In the genomic region with DNA sequence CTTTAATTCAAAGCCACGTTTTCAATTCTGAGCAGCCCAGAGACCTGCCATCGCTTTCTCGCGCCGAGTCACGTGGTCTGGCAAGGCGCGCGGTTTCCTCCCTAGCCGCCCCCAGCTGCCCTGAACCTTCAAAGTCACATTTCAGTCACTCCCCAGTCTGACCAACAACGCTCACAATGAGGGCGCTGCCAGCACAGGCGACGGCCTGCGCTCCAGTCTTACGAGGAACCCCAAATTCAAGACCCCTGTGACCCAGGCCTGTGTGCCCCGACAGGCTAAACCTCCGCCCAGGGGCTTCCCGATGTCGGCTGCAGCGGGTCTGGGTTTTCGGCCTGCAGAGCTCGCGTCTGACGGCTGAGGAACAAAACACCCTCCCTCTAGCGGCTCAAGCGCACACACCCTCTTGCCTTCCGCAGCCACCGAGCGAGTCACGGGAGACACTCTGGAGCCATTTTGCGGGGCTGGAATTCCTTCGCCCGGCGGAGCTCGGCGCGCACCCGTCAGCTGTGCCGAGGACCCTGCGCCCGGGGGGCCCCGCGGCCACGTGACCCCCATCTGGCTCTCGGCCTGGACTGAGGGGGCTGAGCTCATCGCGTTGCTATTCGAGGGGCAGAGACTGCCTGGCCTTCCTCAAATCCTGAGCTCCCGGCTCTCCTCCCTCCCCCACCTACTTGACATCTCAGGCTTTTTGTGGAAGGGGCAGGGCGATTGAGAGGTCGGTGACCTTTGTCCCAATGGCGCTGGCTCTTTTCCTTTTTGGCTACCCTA, we compare ENCODE assay signal across 1 cellular context.
A peak's percentile ranks its signal among the peaks of the same experiment; 100 is the strongest.
TF ChIP-seq lines count a peak whose summit lies in the region.

No MANE protein-coding gene starts in this region.

TF ChIP-seq in GM12878, 131 proteins besides CTCF, POLR2A, EP300 and RAD21 (continued from another document and continues in another):
- TF ChIP-seq, protein P1, sequence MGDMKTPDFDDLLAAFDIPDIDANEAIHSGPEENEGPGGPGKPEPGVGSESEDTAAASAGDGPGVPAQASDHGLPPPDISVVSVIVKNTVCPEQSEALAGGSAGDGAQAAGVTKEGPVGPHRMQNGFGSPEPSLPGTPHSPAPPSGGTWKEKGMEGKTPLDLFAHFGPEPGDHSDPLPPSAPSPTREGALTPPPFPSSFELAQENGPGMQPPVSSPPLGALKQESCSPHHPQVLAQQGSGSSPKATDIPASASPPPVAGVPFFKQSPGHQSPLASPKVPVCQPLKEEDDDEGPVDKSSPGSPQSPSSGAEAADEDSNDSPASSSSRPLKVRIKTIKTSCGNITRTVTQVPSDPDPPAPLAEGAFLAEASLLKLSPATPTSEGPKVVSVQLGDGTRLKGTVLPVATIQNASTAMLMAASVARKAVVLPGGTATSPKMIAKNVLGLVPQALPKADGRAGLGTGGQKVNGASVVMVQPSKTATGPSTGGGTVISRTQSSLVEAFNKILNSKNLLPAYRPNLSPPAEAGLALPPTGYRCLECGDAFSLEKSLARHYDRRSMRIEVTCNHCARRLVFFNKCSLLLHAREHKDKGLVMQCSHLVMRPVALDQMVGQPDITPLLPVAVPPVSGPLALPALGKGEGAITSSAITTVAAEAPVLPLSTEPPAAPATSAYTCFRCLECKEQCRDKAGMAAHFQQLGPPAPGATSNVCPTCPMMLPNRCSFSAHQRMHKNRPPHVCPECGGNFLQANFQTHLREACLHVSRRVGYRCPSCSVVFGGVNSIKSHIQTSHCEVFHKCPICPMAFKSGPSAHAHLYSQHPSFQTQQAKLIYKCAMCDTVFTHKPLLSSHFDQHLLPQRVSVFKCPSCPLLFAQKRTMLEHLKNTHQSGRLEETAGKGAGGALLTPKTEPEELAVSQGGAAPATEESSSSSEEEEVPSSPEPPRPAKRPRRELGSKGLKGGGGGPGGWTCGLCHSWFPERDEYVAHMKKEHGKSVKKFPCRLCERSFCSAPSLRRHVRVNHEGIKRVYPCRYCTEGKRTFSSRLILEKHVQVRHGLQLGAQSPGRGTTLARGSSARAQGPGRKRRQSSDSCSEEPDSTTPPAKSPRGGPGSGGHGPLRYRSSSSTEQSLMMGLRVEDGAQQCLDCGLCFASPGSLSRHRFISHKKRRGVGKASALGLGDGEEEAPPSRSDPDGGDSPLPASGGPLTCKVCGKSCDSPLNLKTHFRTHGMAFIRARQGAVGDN (IDR thresholded peaks at IDR 0.05): peak; percentile 83
- TF ChIP-seq NBN (IDR thresholded peaks at IDR 0.05): peak; percentile 49; the same call in 1 of the 2 replicates
- TF ChIP-seq SREBF2 (IDR thresholded peaks at IDR 0.05; ENCODE audit: low read length): no peak
- no peak for TF ChIP-seq POLR2AphosphoS2 (IDR thresholded peaks at IDR 0.05; ENCODE audit: low read depth, low read length)
- TF ChIP-seq GABPA (IDR thresholded peaks at IDR 0.05; ENCODE audit: low read depth): no peak
- no peak for TF ChIP-seq CHD4 (IDR thresholded peaks at IDR 0.05)
- no peak for TF ChIP-seq MTA3 (IDR thresholded peaks at IDR 0.05; ENCODE audit: borderline replicate concordance, low read length)
- TF ChIP-seq, protein P2, sequence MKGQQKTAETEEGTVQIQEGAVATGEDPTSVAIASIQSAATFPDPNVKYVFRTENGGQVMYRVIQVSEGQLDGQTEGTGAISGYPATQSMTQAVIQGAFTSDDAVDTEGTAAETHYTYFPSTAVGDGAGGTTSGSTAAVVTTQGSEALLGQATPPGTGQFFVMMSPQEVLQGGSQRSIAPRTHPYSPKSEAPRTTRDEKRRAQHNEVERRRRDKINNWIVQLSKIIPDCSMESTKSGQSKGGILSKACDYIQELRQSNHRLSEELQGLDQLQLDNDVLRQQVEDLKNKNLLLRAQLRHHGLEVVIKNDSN (IDR thresholded peaks at IDR 0.05; ENCODE audit: borderline replicate concordance, extremely low read length, insufficient read depth, low read depth, low read length): peak; percentile 68
- no peak for TF ChIP-seq CEBPB (IDR thresholded peaks at IDR 0.05; ENCODE audit: borderline replicate concordance in 1 of 2, low read depth in 2 of 2, low read length in 2 of 2)
- TF ChIP-seq BMI1 (IDR thresholded peaks at IDR 0.05; ENCODE audit: borderline replicate concordance): no peak
- no peak for TF ChIP-seq NFIC (IDR thresholded peaks at IDR 0.05; ENCODE audit: low read depth, low read length)
- TF ChIP-seq JUND (IDR thresholded peaks at IDR 0.05; ENCODE audit: low read depth, low read length): no peak
- TF ChIP-seq, protein P3, sequence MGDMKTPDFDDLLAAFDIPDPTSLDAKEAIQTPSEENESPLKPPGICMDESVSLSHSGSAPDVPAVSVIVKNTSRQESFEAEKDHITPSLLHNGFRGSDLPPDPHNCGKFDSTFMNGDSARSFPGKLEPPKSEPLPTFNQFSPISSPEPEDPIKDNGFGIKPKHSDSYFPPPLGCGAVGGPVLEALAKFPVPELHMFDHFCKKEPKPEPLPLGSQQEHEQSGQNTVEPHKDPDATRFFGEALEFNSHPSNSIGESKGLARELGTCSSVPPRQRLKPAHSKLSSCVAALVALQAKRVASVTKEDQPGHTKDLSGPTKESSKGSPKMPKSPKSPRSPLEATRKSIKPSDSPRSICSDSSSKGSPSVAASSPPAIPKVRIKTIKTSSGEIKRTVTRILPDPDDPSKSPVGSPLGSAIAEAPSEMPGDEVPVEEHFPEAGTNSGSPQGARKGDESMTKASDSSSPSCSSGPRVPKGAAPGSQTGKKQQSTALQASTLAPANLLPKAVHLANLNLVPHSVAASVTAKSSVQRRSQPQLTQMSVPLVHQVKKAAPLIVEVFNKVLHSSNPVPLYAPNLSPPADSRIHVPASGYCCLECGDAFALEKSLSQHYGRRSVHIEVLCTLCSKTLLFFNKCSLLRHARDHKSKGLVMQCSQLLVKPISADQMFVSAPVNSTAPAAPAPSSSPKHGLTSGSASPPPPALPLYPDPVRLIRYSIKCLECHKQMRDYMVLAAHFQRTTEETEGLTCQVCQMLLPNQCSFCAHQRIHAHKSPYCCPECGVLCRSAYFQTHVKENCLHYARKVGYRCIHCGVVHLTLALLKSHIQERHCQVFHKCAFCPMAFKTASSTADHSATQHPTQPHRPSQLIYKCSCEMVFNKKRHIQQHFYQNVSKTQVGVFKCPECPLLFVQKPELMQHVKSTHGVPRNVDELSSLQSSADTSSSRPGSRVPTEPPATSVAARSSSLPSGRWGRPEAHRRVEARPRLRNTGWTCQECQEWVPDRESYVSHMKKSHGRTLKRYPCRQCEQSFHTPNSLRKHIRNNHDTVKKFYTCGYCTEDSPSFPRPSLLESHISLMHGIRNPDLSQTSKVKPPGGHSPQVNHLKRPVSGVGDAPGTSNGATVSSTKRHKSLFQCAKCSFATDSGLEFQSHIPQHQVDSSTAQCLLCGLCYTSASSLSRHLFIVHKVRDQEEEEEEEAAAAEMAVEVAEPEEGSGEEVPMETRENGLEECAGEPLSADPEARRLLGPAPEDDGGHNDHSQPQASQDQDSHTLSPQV (IDR thresholded peaks at IDR 0.05): no peak
- TF ChIP-seq, protein P4, sequence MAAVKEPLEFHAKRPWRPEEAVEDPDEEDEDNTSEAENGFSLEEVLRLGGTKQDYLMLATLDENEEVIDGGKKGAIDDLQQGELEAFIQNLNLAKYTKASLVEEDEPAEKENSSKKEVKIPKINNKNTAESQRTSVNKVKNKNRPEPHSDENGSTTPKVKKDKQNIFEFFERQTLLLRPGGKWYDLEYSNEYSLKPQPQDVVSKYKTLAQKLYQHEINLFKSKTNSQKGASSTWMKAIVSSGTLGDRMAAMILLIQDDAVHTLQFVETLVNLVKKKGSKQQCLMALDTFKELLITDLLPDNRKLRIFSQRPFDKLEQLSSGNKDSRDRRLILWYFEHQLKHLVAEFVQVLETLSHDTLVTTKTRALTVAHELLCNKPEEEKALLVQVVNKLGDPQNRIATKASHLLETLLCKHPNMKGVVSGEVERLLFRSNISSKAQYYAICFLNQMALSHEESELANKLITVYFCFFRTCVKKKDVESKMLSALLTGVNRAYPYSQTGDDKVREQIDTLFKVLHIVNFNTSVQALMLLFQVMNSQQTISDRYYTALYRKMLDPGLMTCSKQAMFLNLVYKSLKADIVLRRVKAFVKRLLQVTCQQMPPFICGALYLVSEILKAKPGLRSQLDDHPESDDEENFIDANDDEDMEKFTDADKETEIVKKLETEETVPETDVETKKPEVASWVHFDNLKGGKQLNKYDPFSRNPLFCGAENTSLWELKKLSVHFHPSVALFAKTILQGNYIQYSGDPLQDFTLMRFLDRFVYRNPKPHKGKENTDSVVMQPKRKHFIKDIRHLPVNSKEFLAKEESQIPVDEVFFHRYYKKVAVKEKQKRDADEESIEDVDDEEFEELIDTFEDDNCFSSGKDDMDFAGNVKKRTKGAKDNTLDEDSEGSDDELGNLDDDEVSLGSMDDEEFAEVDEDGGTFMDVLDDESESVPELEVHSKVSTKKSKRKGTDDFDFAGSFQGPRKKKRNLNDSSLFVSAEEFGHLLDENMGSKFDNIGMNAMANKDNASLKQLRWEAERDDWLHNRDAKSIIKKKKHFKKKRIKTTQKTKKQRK (IDR thresholded peaks at IDR 0.05; ENCODE audit: low read depth, low read length): no peak
- TF ChIP-seq SPI1 (IDR thresholded peaks at IDR 0.05; ENCODE audit: borderline replicate concordance, insufficient read depth, low read depth, low read length): no peak
- no peak for TF ChIP-seq ATF7 (IDR thresholded peaks at IDR 0.05; ENCODE audit: low read depth)
- TF ChIP-seq YY1 (IDR thresholded peaks at IDR 0.05; ENCODE audit: low read depth, low read length): peak; percentile 43; the same call in 1 of the 2 replicates
- TF ChIP-seq NR2F1 (conservative IDR thresholded peaks at IDR 0.05): 0 out of 2 replicates have a peak, but pooled peaks have one; percentile 63
- TF ChIP-seq, protein P5, sequence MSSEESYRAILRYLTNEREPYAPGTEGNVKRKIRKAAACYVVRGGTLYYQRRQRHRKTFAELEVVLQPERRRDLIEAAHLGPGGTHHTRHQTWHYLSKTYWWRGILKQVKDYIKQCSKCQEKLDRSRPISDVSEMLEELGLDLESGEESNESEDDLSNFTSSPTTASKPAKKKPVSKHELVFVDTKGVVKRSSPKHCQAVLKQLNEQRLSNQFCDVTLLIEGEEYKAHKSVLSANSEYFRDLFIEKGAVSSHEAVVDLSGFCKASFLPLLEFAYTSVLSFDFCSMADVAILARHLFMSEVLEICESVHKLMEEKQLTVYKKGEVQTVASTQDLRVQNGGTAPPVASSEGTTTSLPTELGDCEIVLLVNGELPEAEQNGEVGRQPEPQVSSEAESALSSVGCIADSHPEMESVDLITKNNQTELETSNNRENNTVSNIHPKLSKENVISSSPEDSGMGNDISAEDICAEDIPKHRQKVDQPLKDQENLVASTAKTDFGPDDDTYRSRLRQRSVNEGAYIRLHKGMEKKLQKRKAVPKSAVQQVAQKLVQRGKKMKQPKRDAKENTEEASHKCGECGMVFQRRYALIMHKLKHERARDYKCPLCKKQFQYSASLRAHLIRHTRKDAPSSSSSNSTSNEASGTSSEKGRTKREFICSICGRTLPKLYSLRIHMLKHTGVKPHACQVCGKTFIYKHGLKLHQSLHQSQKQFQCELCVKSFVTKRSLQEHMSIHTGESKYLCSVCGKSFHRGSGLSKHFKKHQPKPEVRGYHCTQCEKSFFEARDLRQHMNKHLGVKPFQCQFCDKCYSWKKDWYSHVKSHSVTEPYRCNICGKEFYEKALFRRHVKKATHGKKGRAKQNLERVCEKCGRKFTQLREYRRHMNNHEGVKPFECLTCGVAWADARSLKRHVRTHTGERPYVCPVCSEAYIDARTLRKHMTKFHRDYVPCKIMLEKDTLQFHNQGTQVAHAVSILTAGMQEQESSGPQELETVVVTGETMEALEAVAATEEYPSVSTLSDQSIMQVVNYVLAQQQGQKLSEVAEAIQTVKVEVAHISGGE (CRISPR knock-in tag; IDR thresholded peaks at IDR 0.05): no peak
- TF ChIP-seq, protein P6, sequence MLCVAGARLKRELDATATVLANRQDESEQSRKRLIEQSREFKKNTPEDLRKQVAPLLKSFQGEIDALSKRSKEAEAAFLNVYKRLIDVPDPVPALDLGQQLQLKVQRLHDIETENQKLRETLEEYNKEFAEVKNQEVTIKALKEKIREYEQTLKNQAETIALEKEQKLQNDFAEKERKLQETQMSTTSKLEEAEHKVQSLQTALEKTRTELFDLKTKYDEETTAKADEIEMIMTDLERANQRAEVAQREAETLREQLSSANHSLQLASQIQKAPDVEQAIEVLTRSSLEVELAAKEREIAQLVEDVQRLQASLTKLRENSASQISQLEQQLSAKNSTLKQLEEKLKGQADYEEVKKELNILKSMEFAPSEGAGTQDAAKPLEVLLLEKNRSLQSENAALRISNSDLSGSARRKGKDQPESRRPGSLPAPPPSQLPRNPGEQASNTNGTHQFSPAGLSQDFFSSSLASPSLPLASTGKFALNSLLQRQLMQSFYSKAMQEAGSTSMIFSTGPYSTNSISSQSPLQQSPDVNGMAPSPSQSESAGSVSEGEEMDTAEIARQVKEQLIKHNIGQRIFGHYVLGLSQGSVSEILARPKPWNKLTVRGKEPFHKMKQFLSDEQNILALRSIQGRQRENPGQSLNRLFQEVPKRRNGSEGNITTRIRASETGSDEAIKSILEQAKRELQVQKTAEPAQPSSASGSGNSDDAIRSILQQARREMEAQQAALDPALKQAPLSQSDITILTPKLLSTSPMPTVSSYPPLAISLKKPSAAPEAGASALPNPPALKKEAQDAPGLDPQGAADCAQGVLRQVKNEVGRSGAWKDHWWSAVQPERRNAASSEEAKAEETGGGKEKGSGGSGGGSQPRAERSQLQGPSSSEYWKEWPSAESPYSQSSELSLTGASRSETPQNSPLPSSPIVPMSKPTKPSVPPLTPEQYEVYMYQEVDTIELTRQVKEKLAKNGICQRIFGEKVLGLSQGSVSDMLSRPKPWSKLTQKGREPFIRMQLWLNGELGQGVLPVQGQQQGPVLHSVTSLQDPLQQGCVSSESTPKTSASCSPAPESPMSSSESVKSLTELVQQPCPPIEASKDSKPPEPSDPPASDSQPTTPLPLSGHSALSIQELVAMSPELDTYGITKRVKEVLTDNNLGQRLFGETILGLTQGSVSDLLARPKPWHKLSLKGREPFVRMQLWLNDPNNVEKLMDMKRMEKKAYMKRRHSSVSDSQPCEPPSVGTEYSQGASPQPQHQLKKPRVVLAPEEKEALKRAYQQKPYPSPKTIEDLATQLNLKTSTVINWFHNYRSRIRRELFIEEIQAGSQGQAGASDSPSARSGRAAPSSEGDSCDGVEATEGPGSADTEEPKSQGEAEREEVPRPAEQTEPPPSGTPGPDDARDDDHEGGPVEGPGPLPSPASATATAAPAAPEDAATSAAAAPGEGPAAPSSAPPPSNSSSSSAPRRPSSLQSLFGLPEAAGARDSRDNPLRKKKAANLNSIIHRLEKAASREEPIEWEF (IDR thresholded peaks at IDR 0.05; ENCODE audit: insufficient replicate concordance, low read depth, low read length): no peak
- no peak for TF ChIP-seq TAF1 (IDR thresholded peaks at IDR 0.05; ENCODE audit: borderline replicate concordance, low read depth, low read length)
- TF ChIP-seq, protein P7, sequence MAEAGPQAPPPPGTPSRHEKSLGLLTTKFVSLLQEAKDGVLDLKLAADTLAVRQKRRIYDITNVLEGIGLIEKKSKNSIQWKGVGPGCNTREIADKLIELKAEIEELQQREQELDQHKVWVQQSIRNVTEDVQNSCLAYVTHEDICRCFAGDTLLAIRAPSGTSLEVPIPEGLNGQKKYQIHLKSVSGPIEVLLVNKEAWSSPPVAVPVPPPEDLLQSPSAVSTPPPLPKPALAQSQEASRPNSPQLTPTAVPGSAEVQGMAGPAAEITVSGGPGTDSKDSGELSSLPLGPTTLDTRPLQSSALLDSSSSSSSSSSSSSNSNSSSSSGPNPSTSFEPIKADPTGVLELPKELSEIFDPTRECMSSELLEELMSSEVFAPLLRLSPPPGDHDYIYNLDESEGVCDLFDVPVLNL (IDR thresholded peaks at IDR 0.05; ENCODE audit: low read depth, low read length): no peak
- TF ChIP-seq ZNF24 (IDR thresholded peaks at IDR 0.05): no peak
- no peak for TF ChIP-seq NR2C2 (IDR thresholded peaks at IDR 0.05; ENCODE audit: borderline replicate concordance, control insufficient read depth, insufficient read length, low read depth)
